8 cellular contexts compared by ENCODE assay signal in the genomic region with DNA sequence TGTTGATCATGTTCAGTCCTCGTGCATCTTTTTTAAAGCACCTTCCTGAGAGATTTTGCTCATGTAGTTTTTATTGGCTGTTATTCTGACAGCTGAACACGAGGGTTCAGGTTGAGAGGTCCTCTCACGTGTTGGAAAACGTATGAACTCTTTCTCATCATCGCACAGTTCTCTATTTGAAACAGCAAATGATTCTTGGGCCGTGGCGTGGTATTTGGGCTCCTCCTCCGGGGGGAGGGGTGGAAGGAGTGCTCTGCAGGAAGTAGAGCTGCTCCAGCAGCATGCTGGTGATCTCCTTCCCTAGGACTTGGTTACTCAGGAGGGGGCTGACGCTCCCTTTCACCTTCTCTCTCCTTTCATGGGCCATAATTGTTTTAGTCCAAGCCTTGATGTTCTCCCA.
DNase-seq lines count a peak whose midpoint lies in the region; ATAC-seq and TF ChIP-seq lines count a peak whose summit lies in the region.

No MANE protein-coding gene starts in this region.

- in situ Hi-C loops in T47D (cut with HindIII; ENCODE audit: low pct_unique_long_range_greater_than_20kb, low sequenced_read_pairs), result no loop called here

- H3K36me3 ChIP-seq in breast epithelium, result no peaks in the 10 kb centered on the region
- no peaks in the 10 kb centered on the region for H3K36me3 ChIP-seq in testis (ENCODE audit: low read depth, missing control alignments)
- H3K36me3 ChIP-seq in effector memory CD4-positive, alpha-beta T cell (ENCODE audit: control insufficient read depth, insufficient read depth, low read length), result no peaks in the 10 kb centered on the region

- H3K4me3 Mint-ChIP-seq in activated CD8-positive, alpha-beta T cell treated with anti-CD3 and anti-CD28 coated beads, Interleukin-2, amount 10 ng/mL, durations not matched to agents 7 days and 5 days, result peak overlapping the region; percentile 16

- TF ChIP-seq CTCF in breast epithelium (IDR thresholded peaks at IDR 0.05) (no peak), testis (IDR thresholded peaks at IDR 0.05) (no peak)

- H3K27ac Mint-ChIP-seq in activated CD8-positive, alpha-beta T cell treated with anti-CD3 and anti-CD28 coated beads, Interleukin-2, amount 10 ng/mL, durations not matched to agents 7 days and 5 days, result peak overlapping the region; percentile 75

- peaks cover 79% of the 10 kb centered on the region for H3K4me1 Mint-ChIP-seq in activated CD8-positive, alpha-beta T cell treated with anti-CD3 and anti-CD28 coated beads, Interleukin-2, amount 10 ng/mL, durations not matched to agents 7 days and 5 days (ENCODE audit: low read depth)

- CTCF ChIA-PET in activated CD8-positive, alpha-beta T cell treated with anti-CD3 and anti-CD28 coated beads, Interleukin-2, amount 10 ng/mL, durations not matched to agents 7 days and 5 days (lab: Charles Lee), result interaction anchor here (0.8 to 1.3 kb wide), 4 partner anchors 18 to 73 kb away, joined by 3 read pairs; a partner anchor contains a TSS

- H3K27ac ChIP-seq in breast epithelium (no peak overlapping the region), testis (no peak overlapping the region)
- no peak overlapping the region for H3K27ac ChIP-seq in effector memory CD4-positive, alpha-beta T cell (ENCODE audit: insufficient read depth, low read length, poor library complexity, severe bottlenecking)

- no peak for TF ChIP-seq POLR2A in breast epithelium (IDR thresholded peaks at IDR 0.05)
- TF ChIP-seq POLR2A in testis (IDR thresholded peaks at IDR 0.05), result no peak

- H3K4me3 ChIP-seq in breast epithelium, result no peak overlapping the region
- no peak overlapping the region for H3K4me3 ChIP-seq in testis
- H3K4me3 ChIP-seq in effector memory CD4-positive, alpha-beta T cell (ENCODE audit: insufficient read depth, low read depth, low read length, poor library complexity, severe bottlenecking), result no peak overlapping the region

- POLR2A ChIA-PET in activated CD8-positive, alpha-beta T cell treated with anti-CD3 and anti-CD28 coated beads, Interleukin-2, amount 10 ng/mL, durations not matched to agents 7 days and 5 days (lab: Charles Lee), result no interaction called here

- intact Hi-C loops in breast epithelium (cut with DNase I; ENCODE audit: low total_unique reads), result no loop called here
- intact Hi-C loops in testis (cut with DNase I; ENCODE audit: low total_unique reads), result no loop called here

- H3K27me3 Mint-ChIP-seq in activated CD8-positive, alpha-beta T cell treated with anti-CD3 and anti-CD28 coated beads, Interleukin-2, amount 10 ng/mL, durations not matched to agents 7 days and 5 days (ENCODE audit: low read depth), result no peaks in the 10 kb centered on the region

- ATAC-seq in HG03196 (IDR thresholded peaks at IDR 0.05; ENCODE audit: unreplicated experiment), result peak; percentile 45
- peak; percentile 70 for ATAC-seq in activated CD8-positive, alpha-beta T cell treated with anti-CD3 and anti-CD28 coated beads, Interleukin-2, amount 10 ng/mL, durations not matched to agents 7 days and 5 days

- H3K27me3 ChIP-seq in breast epithelium, result no peaks in the 10 kb centered on the region
- H3K27me3 ChIP-seq in testis, result no peaks in the 10 kb centered on the region
- H3K27me3 ChIP-seq in effector memory CD4-positive, alpha-beta T cell (replicated peaks; ENCODE audit: control insufficient read depth, insufficient read depth, low read length, poor library complexity, severe bottlenecking), result no peaks in the 10 kb centered on the region

- DNase-seq in T47D (ENCODE audit: low read depth in 1 of 2, low spot score in 1 of 2), result peak; percentile 37 to 56
- DNase-seq in breast epithelium (ENCODE audit: low spot score in 2 of 2), result no peak
- peak; percentile 73 for DNase-seq in activated CD8-positive, alpha-beta T cell treated with anti-CD3 and anti-CD28 coated beads, Interleukin-2, amount 10 ng/mL, durations not matched to agents 7 days and 5 days
- peak; percentile 80 for DNase-seq in islet precursor cell
- peak; percentile 62 for DNase-seq in testis
- no peak for DNase-seq in effector memory CD4-positive, alpha-beta T cell
- no peak for DNase-seq in dedifferentiated amniotic fluid mesenchymal stem cell (ENCODE audit: extremely low spot score)

- H3K36me3 Mint-ChIP-seq in activated CD8-positive, alpha-beta T cell treated with anti-CD3 and anti-CD28 coated beads, Interleukin-2, amount 10 ng/mL, durations not matched to agents 7 days and 5 days (ENCODE audit: low read depth), result peaks cover 11% of the 10 kb centered on the region

- H3K9me3 Mint-ChIP-seq in activated CD8-positive, alpha-beta T cell treated with anti-CD3 and anti-CD28 coated beads, Interleukin-2, amount 10 ng/mL, durations not matched to agents 7 days and 5 days (ENCODE audit: insufficient read depth), result no peaks in the 10 kb centered on the region

- 16 to 21% methylated on average over 9 of the region's 9 CpGs for WGBS in testis, 2 donors

- H3K9me3 ChIP-seq in breast epithelium (no peaks in the 10 kb centered on the region), testis (no peaks in the 10 kb centered on the region)
- H3K9me3 ChIP-seq in effector memory CD4-positive, alpha-beta T cell (ENCODE audit: control insufficient read depth, low read length), result no peaks in the 10 kb centered on the region

- H3K4me1 ChIP-seq in breast epithelium, result peaks cover 0 to 4% of the 10 kb centered on the region in 2 donors
- peaks cover 12% of the 10 kb centered on the region for H3K4me1 ChIP-seq in testis
- H3K4me1 ChIP-seq in effector memory CD4-positive, alpha-beta T cell (ENCODE audit: control insufficient read depth, insufficient read depth, low read length, poor library complexity, severe bottlenecking), result peaks cover 3% of the 10 kb centered on the region

Comparison
In these comparisons a context has a peak if more than half of its experiments do, and no peak if none do; other contexts are left out.
1. DNase-seq: peak in T47D (2 of 2), activated CD8-positive, alpha-beta T cell treated with anti-CD3 and anti-CD28 coated beads, Interleukin-2, amount 10 ng/mL, durations not matched to agents 7 days and 5 days (single experiment), islet precursor cell (single experiment) and testis (single experiment); none in breast epithelium (0 of 2), effector memory CD4-positive, alpha-beta T cell (0 of 3) and dedifferentiated amniotic fluid mesenchymal stem cell (single experiment).